ENCODE assay signal across 12 cellular contexts in genomic region chr1:43868741-43869067, GRCh38.
DNase-seq lines count a peak whose midpoint lies in the region; ATAC-seq and TF ChIP-seq lines count a peak whose summit lies in the region.
"Had no signal": no experiment of that assay in that cellular context is flagged by ENCODE, and none has a peak within 500 bp of the region (broad histone marks: within the 10 kb centered on the region; RNA-seq: fewer than 3 reads in every experiment).

No MANE protein-coding gene starts in this region.

- H3K4me3 ChIP-seq in fibroblast of the aortic adventitia (ENCODE audit: low read depth, low read length): no peak overlapping the region

- peak; percentile 51 for DNase-seq in NCI-H1105 treated with DMSO at 0.1 percent for 48 hours (lab: John Stamatoyannopoulos, UW)
- DNase-seq in NCI-H1105 (lab: John Stamatoyannopoulos, UW): no peak
- peak; percentile 84 for DNase-seq in NCI-H446 treated with DMSO at 0.1 percent for 48 hours (lab: John Stamatoyannopoulos, UW)
- DNase-seq in fibroblast of the aortic adventitia (ENCODE audit: low read depth): peak; percentile 84
- DNase-seq in sciatic nerve (ENCODE audit: low spot score): no peak
- no peak for DNase-seq in activated CD8-positive, alpha-beta memory T cell treated with anti-CD3 and anti-CD28 coated beads for 24 hours
- no peak for DNase-seq in NCI-H748 treated with DMSO at 0.1 percent for 48 hours (lab: John Stamatoyannopoulos, UW)
- DNase-seq in OCI-M2 (lab: John Stamatoyannopoulos, UW; ENCODE audit: unreplicated experiment): no peak
- DNase-seq: caudate nucleus; DND-41; stimulated activated CD4-positive, alpha-beta T cell treated with anti-CD3 and anti-CD28 coated beads, Interleukin-15, amount 100 ng/mL, for 24 hours; stimulated activated naive B cell treated with anti-CD40 and anti-IgM and Interleukin-4, amounts not matched to agents 10 μg/mL and 1 μg/mL and 100 μg/mL, for 72 hours had no signal

- intact Hi-C loops in sciatic nerve (cut with DNase I): no loop called here

- TF ChIP-seq CTCF in fibroblast of the aortic adventitia (IDR thresholded peaks at IDR 0.05; ENCODE audit: insufficient read depth, low read length): no peak

- peak; percentile 58 for ATAC-seq in sciatic nerve
- ATAC-seq: stimulated activated naive B cell treated with anti-CD40 and anti-IgM and Interleukin-4, amounts not matched to agents 10 μg/mL and 1 μg/mL and 100 μg/mL, for 72 hours had no signal

Comparison
In these comparisons a context has a peak if more than half of its experiments do, and no peak if none do; other contexts are left out.
1. DNase-seq: peak in NCI-H1105 treated with DMSO at 0.1 percent for 48 hours (single experiment), NCI-H446 treated with DMSO at 0.1 percent for 48 hours (single experiment) and fibroblast of the aortic adventitia (single experiment); none in NCI-H1105 (single experiment), sciatic nerve (single experiment), activated CD8-positive, alpha-beta memory T cell treated with anti-CD3 and anti-CD28 coated beads for 24 hours (single experiment), NCI-H748 treated with DMSO at 0.1 percent for 48 hours (single experiment) and OCI-M2 (single experiment).